ENCODE assay signal across 1 cellular context in the genomic region with DNA sequence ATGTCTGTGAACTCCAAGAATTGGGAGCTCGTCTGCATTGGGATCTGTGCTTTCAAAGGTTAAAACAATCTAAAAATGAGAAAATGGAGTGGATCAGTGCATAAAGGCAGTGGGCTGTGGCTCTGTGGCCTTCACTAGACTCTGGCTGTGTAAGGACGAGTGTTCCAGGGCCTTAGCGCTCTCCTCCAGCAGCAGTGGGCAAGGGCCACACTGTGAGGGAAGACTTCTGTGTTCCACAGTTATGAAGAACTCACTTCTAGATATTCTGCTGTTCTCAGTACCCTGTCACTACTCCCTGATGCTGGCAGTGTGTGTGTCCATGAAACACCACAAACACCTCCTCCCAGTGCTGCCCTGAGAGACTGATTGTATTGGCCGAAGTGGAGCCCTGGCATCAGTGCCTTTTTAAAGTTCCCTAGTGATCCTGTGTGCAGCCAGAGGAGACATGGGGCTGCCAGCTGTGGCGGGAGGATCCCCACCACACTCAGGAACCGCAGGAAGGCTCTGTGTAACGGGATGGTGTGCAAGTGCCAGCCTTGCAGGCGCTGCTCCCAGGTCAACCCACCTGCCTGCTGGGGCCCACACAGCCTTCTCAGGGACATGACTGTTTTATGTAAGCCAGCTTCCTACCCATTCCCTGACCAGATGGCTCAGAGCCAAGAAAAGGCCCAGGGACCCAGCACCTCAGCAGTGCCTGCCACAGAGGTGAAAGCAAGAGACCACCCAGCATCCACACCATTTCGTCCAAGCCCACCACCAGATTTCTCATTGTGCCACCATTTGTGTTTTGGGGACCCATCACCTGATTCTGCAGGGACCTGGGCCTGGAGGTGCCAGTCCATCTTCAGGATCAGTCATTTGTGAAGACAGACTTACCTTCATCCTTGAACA.
TF ChIP-seq lines count a peak whose summit lies in the region.

No MANE protein-coding gene starts in this region.

TF ChIP-seq in Ishikawa, 13 proteins besides CTCF, POLR2A, EP300 and RAD21:
- TF ChIP-seq NFIC (IDR thresholded peaks at IDR 0.05) (0 out of 2 replicates have a peak, but pooled peaks have one; percentile 26), CREB1 (IDR thresholded peaks at IDR 0.05; ENCODE audit: low read depth) (no peak)
